1 cellular context compared by ENCODE assay signal in genomic region chr2:43186679-43187374, GRCh38.
A peak's percentile ranks its signal among the peaks of the same experiment; 100 is the strongest.
TF ChIP-seq lines count a peak whose summit lies in the region.

No MANE protein-coding gene starts in this region.

TF ChIP-seq in HepG2, 621 proteins besides CTCF, POLR2A, EP300 and RAD21 (continues in another document):
- TF ChIP-seq ZNF510 (CRISPR knock-in tag; IDR thresholded peaks at IDR 0.05; ENCODE audit: low read depth), result peak; percentile 39; the same call in 1 of the 2 replicates
- TF ChIP-seq MBD4 (IDR thresholded peaks at IDR 0.05; ENCODE audit: borderline replicate concordance, low read length), result no peak
- TF ChIP-seq ELF4 (CRISPR knock-in tag; IDR thresholded peaks at IDR 0.05; ENCODE audit: borderline replicate concordance), result no peak
- TF ChIP-seq KDM2A (CRISPR knock-in tag; IDR thresholded peaks at IDR 0.05; ENCODE audit: borderline replicate concordance, low read depth), result 0 out of 2 replicates have a peak, but pooled peaks have one; percentile 38
- no peak for TF ChIP-seq ZMYM4 (CRISPR knock-in tag; IDR thresholded peaks at IDR 0.05)
- no peak for TF ChIP-seq ZNF512B (CRISPR knock-in tag; IDR thresholded peaks at IDR 0.05; ENCODE audit: borderline replicate concordance)
- no peak for TF ChIP-seq RFXAP (CRISPR knock-in tag; IDR thresholded peaks at IDR 0.05; ENCODE audit: borderline replicate concordance)
- TF ChIP-seq ZNF256 (CRISPR knock-in tag; conservative IDR thresholded peaks at IDR 0.05), result no peak
- TF ChIP-seq SMAD3 (CRISPR knock-in tag; IDR thresholded peaks at IDR 0.05), result no peak
- TF ChIP-seq SRF (IDR thresholded peaks at IDR 0.05; ENCODE audit: low read depth, low read length), result peak; percentile 80
- TF ChIP-seq SNAPC2 (CRISPR knock-in tag; IDR thresholded peaks at IDR 0.05), result no peak
- peak; percentile 24; the same call in 1 of the 2 replicates for TF ChIP-seq SP5 (CRISPR knock-in tag; IDR thresholded peaks at IDR 0.05; ENCODE audit: borderline replicate concordance, low read depth)
- no peak for TF ChIP-seq ONECUT2 (CRISPR knock-in tag; IDR thresholded peaks at IDR 0.05)
- TF ChIP-seq CREB1 (IDR thresholded peaks at IDR 0.05), result no peak
- no peak for TF ChIP-seq CREB1 (CRISPR knock-in tag; IDR thresholded peaks at IDR 0.05)
- TF ChIP-seq ZSCAN30 (CRISPR knock-in tag; IDR thresholded peaks at IDR 0.05), result no peak
- TF ChIP-seq ZNF615 (CRISPR knock-in tag; IDR thresholded peaks at IDR 0.05; ENCODE audit: borderline replicate concordance), result no peak
- peak; percentile 47; the same call in 1 of the 2 replicates for TF ChIP-seq ZNF574 (CRISPR knock-in tag; IDR thresholded peaks at IDR 0.05)
- no peak for TF ChIP-seq SCMH1 (CRISPR knock-in tag; IDR thresholded peaks at IDR 0.05; ENCODE audit: borderline replicate concordance)
- no peak for TF ChIP-seq SMARCE1 (IDR thresholded peaks at IDR 0.05; ENCODE audit: borderline replicate concordance)
- no peak for TF ChIP-seq GATA4 (IDR thresholded peaks at IDR 0.05; ENCODE audit: borderline replicate concordance, low read depth)
- no peak for TF ChIP-seq BRCA1 (CRISPR knock-in tag; IDR thresholded peaks at IDR 0.05)
- TF ChIP-seq NR2F6 (IDR thresholded peaks at IDR 0.05), result peak; percentile 45; the same call in 1 of the 2 replicates
- no peak; the same call in 1 of the 2 replicates for TF ChIP-seq NR2F6 (CRISPR knock-in tag; IDR thresholded peaks at IDR 0.05)
- TF ChIP-seq TFAP4 (IDR thresholded peaks at IDR 0.05; ENCODE audit: borderline replicate concordance, low read depth), result no peak
- no peak for TF ChIP-seq CEBPB (IDR thresholded peaks at IDR 0.05; ENCODE audit: borderline replicate concordance, low read depth, low read length)
- 0 out of 2 replicates have a peak, but pooled peaks have one; percentile 24 for TF ChIP-seq MXD1 (CRISPR knock-in tag; IDR thresholded peaks at IDR 0.05)
- TF ChIP-seq BORCS8-MEF2B (CRISPR knock-in tag; IDR thresholded peaks at IDR 0.05), result no peak
- no peak for TF ChIP-seq NR0B2 (CRISPR knock-in tag; IDR thresholded peaks at IDR 0.05)
- TF ChIP-seq THAP9 (CRISPR knock-in tag; IDR thresholded peaks at IDR 0.05; ENCODE audit: borderline replicate concordance), result peak; percentile 20; the same call in 1 of the 2 replicates
- no peak for TF ChIP-seq ZNF414 (CRISPR knock-in tag; IDR thresholded peaks at IDR 0.05)
- TF ChIP-seq STAT6 (CRISPR knock-in tag; IDR thresholded peaks at IDR 0.05; ENCODE audit: borderline replicate concordance), result no peak
- no peak for TF ChIP-seq ZSCAN12 (CRISPR knock-in tag; IDR thresholded peaks at IDR 0.05)
- TF ChIP-seq ZNF720 (CRISPR knock-in tag; IDR thresholded peaks at IDR 0.05), result no peak
- no peak for TF ChIP-seq ZBTB20 (CRISPR knock-in tag; IDR thresholded peaks at IDR 0.05; ENCODE audit: borderline replicate concordance, low read depth)
- TF ChIP-seq ZBTB42 (CRISPR knock-in tag; IDR thresholded peaks at IDR 0.05), result no peak
- no peak for TF ChIP-seq NFE2 (CRISPR knock-in tag; IDR thresholded peaks at IDR 0.05)
- TF ChIP-seq KMT2A (CRISPR knock-in tag; IDR thresholded peaks at IDR 0.05), result no peak
- no peak for TF ChIP-seq KMT2B (CRISPR knock-in tag; IDR thresholded peaks at IDR 0.05)
- TF ChIP-seq ATAD3A (CRISPR knock-in tag; IDR thresholded peaks at IDR 0.05), result no peak
- no peak for TF ChIP-seq GFI1 (CRISPR knock-in tag; IDR thresholded peaks at IDR 0.05; ENCODE audit: borderline replicate concordance)
- no peak for TF ChIP-seq ZNF275 (CRISPR knock-in tag; IDR thresholded peaks at IDR 0.05; ENCODE audit: borderline replicate concordance)
- no peak for TF ChIP-seq ARHGAP35 (CRISPR knock-in tag; IDR thresholded peaks at IDR 0.05; ENCODE audit: borderline replicate concordance)
- TF ChIP-seq DMAP1 (CRISPR knock-in tag; IDR thresholded peaks at IDR 0.05), result no peak
- no peak for TF ChIP-seq NR1H2 (CRISPR knock-in tag; IDR thresholded peaks at IDR 0.05; ENCODE audit: borderline replicate concordance, low read depth)
- TF ChIP-seq IRX3 (CRISPR knock-in tag; IDR thresholded peaks at IDR 0.05; ENCODE audit: borderline replicate concordance, low read depth), result peak; percentile 52; the same call in 1 of the 2 replicates
- no peak for TF ChIP-seq NFE2L1 (CRISPR knock-in tag; IDR thresholded peaks at IDR 0.05; ENCODE audit: borderline replicate concordance)
- TF ChIP-seq ZNF484 (CRISPR knock-in tag; IDR thresholded peaks at IDR 0.05; ENCODE audit: borderline replicate concordance, low read depth), result no peak
- TF ChIP-seq ARNTL (CRISPR knock-in tag; IDR thresholded peaks at IDR 0.05), result 0 out of 2 replicates have a peak, but pooled peaks have one; percentile 48
- no peak for TF ChIP-seq ZNF790 (CRISPR knock-in tag; IDR thresholded peaks at IDR 0.05; ENCODE audit: borderline replicate concordance)
- TF ChIP-seq EEA1 (CRISPR knock-in tag; IDR thresholded peaks at IDR 0.05; ENCODE audit: borderline replicate concordance), result no peak
- TF ChIP-seq CREB3 (CRISPR knock-in tag; IDR thresholded peaks at IDR 0.05), result no peak
- TF ChIP-seq ZSCAN31 (CRISPR knock-in tag; IDR thresholded peaks at IDR 0.05; ENCODE audit: low read depth), result no peak
- TF ChIP-seq RFX3 (CRISPR knock-in tag; IDR thresholded peaks at IDR 0.05), result no peak
- TF ChIP-seq ZFP1 (CRISPR knock-in tag; IDR thresholded peaks at IDR 0.05), result 0 out of 2 replicates have a peak, but pooled peaks have one; percentile 13
- no peak for TF ChIP-seq ZBTB38 (CRISPR knock-in tag; IDR thresholded peaks at IDR 0.05)
- TF ChIP-seq ZSCAN22 (CRISPR knock-in tag; IDR thresholded peaks at IDR 0.05), result no peak
- no peak for TF ChIP-seq ZFP41 (CRISPR knock-in tag; IDR thresholded peaks at IDR 0.05; ENCODE audit: borderline replicate concordance)
- TF ChIP-seq SMAD9 (CRISPR knock-in tag; IDR thresholded peaks at IDR 0.05), result no peak
